ENCODE assay signal across 1 cellular context in genomic region chr19:15464394-15465385, GRCh38.
TF ChIP-seq lines count a peak whose summit lies in the region.

RASAL3 (minus strand) TSS chr19:15464544; CDS start chr19:15464358, 186 bp downstream.

TF ChIP-seq in H1, 55 proteins besides CTCF, POLR2A, EP300 and RAD21 (continued from another document):
- no peak for TF ChIP-seq JUND (IDR thresholded peaks at IDR 0.05; ENCODE audit: low read length)
- no peak for TF ChIP-seq SP2 (IDR thresholded peaks at IDR 0.05; ENCODE audit: low read length)
- no peak for TF ChIP-seq SIX5 (IDR thresholded peaks at IDR 0.05; ENCODE audit: low read depth, low read length)
- no peak for TF ChIP-seq GTF2F1 (IDR thresholded peaks at IDR 0.05; ENCODE audit: borderline replicate concordance, low read depth, low read length)
- TF ChIP-seq POU5F1 (IDR thresholded peaks at IDR 0.05; ENCODE audit: low read depth, low read length) = no peak
- TF ChIP-seq FOSL1 (IDR thresholded peaks at IDR 0.05; ENCODE audit: insufficient read depth, low read depth, low read length) = no peak
- TF ChIP-seq NRF1 (IDR thresholded peaks at IDR 0.05; ENCODE audit: low read depth, low read length) = no peak
- no peak for TF ChIP-seq TBP (IDR thresholded peaks at IDR 0.05; ENCODE audit: low read depth, low read length)
- TF ChIP-seq SAP30 (IDR thresholded peaks at IDR 0.05; ENCODE audit: insufficient read depth, insufficient replicate concordance, low read length) = no peak
- TF ChIP-seq RFX5 (IDR thresholded peaks at IDR 0.05; ENCODE audit: borderline replicate concordance, low read depth, low read length) = no peak
- no peak for TF ChIP-seq PHF8 (conservative IDR thresholded peaks at IDR 0.05; ENCODE audit: low read depth, low read length)
- TF ChIP-seq TCF12 (IDR thresholded peaks at IDR 0.05; ENCODE audit: low read depth, low read length) = no peak
